In the genomic region with DNA sequence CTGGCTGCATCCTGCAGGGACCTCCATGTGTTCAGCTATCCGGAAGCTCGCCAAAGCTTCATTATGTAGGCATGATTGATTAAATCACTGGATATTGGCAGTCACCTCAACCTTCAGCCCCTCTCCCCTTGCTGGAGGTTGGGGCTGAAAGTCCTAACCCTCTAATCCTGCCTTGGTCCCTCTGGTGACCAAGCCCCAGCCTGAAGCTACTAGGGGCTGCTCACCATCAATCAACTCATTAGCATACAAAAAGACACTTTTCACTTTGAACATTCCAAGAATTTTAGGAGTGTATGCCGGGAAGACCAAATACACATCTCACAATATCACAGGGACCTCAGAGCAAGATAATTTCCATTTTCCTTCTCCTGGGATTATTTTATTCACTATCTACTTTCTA, we compare ENCODE assay signal across 22 cellular contexts. TPM values are rescaled to one million over a fixed set of nuclear protein-coding genes. Genes with fewer than 3 reads are reported as not detected.
"Had no signal": no experiment of that assay in that cellular context is flagged by ENCODE, and none has a peak within 500 bp of the region (broad histone marks: within the 10 kb centered on the region; RNA-seq: fewer than 3 reads in every experiment).

No MANE protein-coding gene starts in this region.

- ATAC-seq: activated CD8-positive, alpha-beta memory T cell treated with anti-CD3 and anti-CD28 coated beads, Interleukin-2, amount 10 ng/mL, durations not matched to agents 7 days and 5 days; PC-3; SK-N-SH treated with all-trans-retinoic acid at 6 μM for 48 hours had no signal

- DNase-seq: activated CD4-positive, alpha-beta T cell treated with anti-CD3 and anti-CD28 coated beads for 48 hours; activated CD4-positive, alpha-beta T cell treated with anti-CD3 and anti-CD28 coated beads, Interleukin-2, amount 50 U/mL, for 4 hours; activated CD4-positive, CD25-positive, alpha-beta regulatory T cell treated with anti-CD3 and anti-CD28 coated beads, Interleukin-2, amount 50 U/mL, for 72 hours; activated CD8-positive, alpha-beta memory T cell treated with anti-CD3 and anti-CD28 coated beads, Interleukin-2, amount 10 ng/mL, durations not matched to agents 7 days and 5 days; activated gamma-delta T cell; activated naive CD4-positive, alpha-beta T cell treated with anti-CD3 and anti-CD28 coated beads for 36 hours; activated T-cell treated with anti-CD3 and anti-CD28 coated beads, Interleukin-2, amount 50 U/mL, for 24 hours; amygdala; MG63; NCI-H1105 treated with DMSO at 0.1 percent for 48 hours; NCI-H1436 treated with DMSO at 0.1 percent for 48 hours; NCI-H187 treated with DMSO at 0.1 percent for 48 hours; NCI-H2081 treated with DMSO at 0.1 percent for 48 hours; NCI-H524; PC-3; SHP77; SW 1271 had no signal

- H3K27me3 ChIP-seq: MG63, SJSA1 had no signal

- H3K36me3 ChIP-seq: MG63, SJSA1 had no signal

- H3K9me3 ChIP-seq: MG63, SJSA1 had no signal

- H3K36me3 Mint-ChIP-seq: activated CD8-positive, alpha-beta memory T cell treated with anti-CD3 and anti-CD28 coated beads, Interleukin-2, amount 10 ng/mL, durations not matched to agents 7 days and 5 days; activated naive CD8-positive, alpha-beta T cell; brain had no signal

- H3K4me3 ChIP-seq: MG63, SJSA1 had no signal

- H3K4me1 Mint-ChIP-seq: activated CD8-positive, alpha-beta memory T cell treated with anti-CD3 and anti-CD28 coated beads, Interleukin-2, amount 10 ng/mL, durations not matched to agents 7 days and 5 days had no signal

- H3K27ac Mint-ChIP-seq: activated CD8-positive, alpha-beta memory T cell treated with anti-CD3 and anti-CD28 coated beads, Interleukin-2, amount 10 ng/mL, durations not matched to agents 7 days and 5 days; activated naive CD4-positive, alpha-beta T cell treated with anti-CD3 and anti-CD28 coated beads for 36 hours; activated naive CD8-positive, alpha-beta T cell; activated T-cell treated with anti-CD3 and anti-CD28 coated beads, Interleukin-2, amount 50 U/mL, for 24 hours; activated T-helper 1 cell treated with anti-CD3 and anti-CD28 coated beads, Interleukin-12 subunit alpha, Interleukin-12 subunit beta, Interleukin-2, Interleukin-4 antibody, amounts not matched to agents 30 ng/mL and 10 ng/mL and 1 ng/mL, durations not matched to agents 14 hours and 24 hours and 36 hours had no signal

- H3K4me3 Mint-ChIP-seq: activated CD8-positive, alpha-beta memory T cell treated with anti-CD3 and anti-CD28 coated beads, Interleukin-2, amount 10 ng/mL, durations not matched to agents 7 days and 5 days; activated naive CD4-positive, alpha-beta T cell treated with anti-CD3 and anti-CD28 coated beads for 36 hours; activated naive CD8-positive, alpha-beta T cell; activated T-cell treated with anti-CD3 and anti-CD28 coated beads, Interleukin-2, amount 50 U/mL, for 24 hours; activated T-helper 1 cell treated with anti-CD3 and anti-CD28 coated beads, Interleukin-12 subunit alpha, Interleukin-12 subunit beta, Interleukin-2, Interleukin-4 antibody, amounts not matched to agents 30 ng/mL and 10 ng/mL and 1 ng/mL, durations not matched to agents 14 hours and 24 hours and 36 hours; brain had no signal

- H3K27ac ChIP-seq: SJSA1 had no signal

- H3K9me3 Mint-ChIP-seq: activated naive CD4-positive, alpha-beta T cell treated with anti-CD3 and anti-CD28 coated beads for 36 hours; activated T-cell treated with anti-CD3 and anti-CD28 coated beads, Interleukin-2, amount 50 U/mL, for 24 hours; activated T-helper 1 cell treated with anti-CD3 and anti-CD28 coated beads, Interleukin-12 subunit alpha, Interleukin-12 subunit beta, Interleukin-2, Interleukin-4 antibody, amounts not matched to agents 30 ng/mL and 10 ng/mL and 1 ng/mL, durations not matched to agents 14 hours and 24 hours and 36 hours had no signal

RNA-seq across cellular contexts. Expression of a gene that starts 38.8 kb away (rescaled TPM):
- total RNA-seq: activated naive CD4-positive, alpha-beta T cell treated with anti-CD3 and anti-CD28 coated beads for 36 hours; PC-3; SJSA1 had no signal

RNA-seq across cellular contexts. Expression of a gene that starts 50.9 kb away (rescaled TPM):
- total RNA-seq: activated CD8-positive, alpha-beta memory T cell treated with anti-CD3 and anti-CD28 coated beads, Interleukin-2, amount 10 ng/mL, durations not matched to agents 7 days and 5 days; activated naive CD4-positive, alpha-beta T cell treated with anti-CD3 and anti-CD28 coated beads for 36 hours; activated T-helper 1 cell treated with anti-CD3 and anti-CD28 coated beads, Interleukin-12 subunit alpha, Interleukin-12 subunit beta, Interleukin-2, Interleukin-4 antibody, amounts not matched to agents 30 ng/mL and 10 ng/mL and 1 ng/mL, durations not matched to agents 14 hours and 24 hours and 36 hours; PC-3 had no signal
